In the genomic region with DNA sequence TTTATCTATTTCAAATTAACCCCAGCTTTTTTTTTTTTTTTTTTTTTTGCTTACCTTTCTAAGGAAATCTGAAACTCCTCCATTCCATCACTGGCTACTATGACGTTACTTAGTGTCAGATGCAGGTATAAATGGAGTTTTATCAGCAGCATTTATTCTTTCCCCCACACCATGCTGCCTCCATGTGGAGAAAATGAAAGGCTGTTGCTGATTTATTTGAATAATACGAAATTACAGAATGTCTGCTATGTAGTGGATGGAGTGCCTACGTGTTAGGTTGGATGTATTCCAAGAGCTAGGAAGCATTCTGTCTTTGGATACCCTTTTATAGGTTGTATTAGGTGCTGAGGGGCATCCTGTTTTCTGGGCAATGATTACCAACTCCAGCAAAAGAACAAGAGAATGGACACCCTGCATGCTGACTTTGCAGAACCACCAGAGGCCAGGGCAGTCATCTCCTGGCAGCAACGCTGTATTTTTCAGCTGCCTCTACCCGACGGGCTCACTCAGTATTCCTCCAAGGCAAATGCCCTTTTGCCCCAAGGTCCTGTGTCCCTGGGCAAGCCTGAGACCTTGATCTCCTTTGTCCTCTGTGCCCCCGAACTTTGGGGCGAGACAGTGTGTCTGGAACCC, we compare ENCODE assay signal across 10 cellular contexts.
A peak's percentile ranks its signal among the peaks of the same experiment; 100 is the strongest.
DNase-seq lines count a peak whose midpoint lies in the region; ATAC-seq and TF ChIP-seq lines count a peak whose summit lies in the region.
"Had no signal": no experiment of that assay in that cellular context is flagged by ENCODE, and none has a peak within 500 bp of the region (broad histone marks: within the 10 kb centered on the region; RNA-seq: fewer than 3 reads in every experiment).

No MANE protein-coding gene starts in this region.

- H3K79me2 ChIP-seq in GM23338 (replicated peaks; ENCODE audit: insufficient read depth): no peaks in the 10 kb centered on the region

- H3K4me3 ChIP-seq in GM23338: no peak overlapping the region

- H3K27me3 Mint-ChIP-seq in GM23338 (ENCODE audit: insufficient read depth, low read depth, poor library complexity): no peaks in the 10 kb centered on the region
- peaks cover 14% of the 10 kb centered on the region for H3K27me3 Mint-ChIP-seq in activated CD4-positive, alpha-beta T cell treated with anti-CD3 and anti-CD28 coated beads, Interleukin-2, amount 10 ng/mL, durations not matched to agents 24 days and 14 days

- no peaks in the 10 kb centered on the region for H3K36me3 ChIP-seq in GM23338 (ENCODE audit: insufficient read depth)

- H3K27ac ChIP-seq in 22Rv1 (no peak overlapping the region), GM23338 (ENCODE audit: low read depth) (no peak overlapping the region)

- no peaks in the 10 kb centered on the region for H3F3A ChIP-seq in GM23338 (replicated peaks; ENCODE audit: low read depth)

- peak; percentile 25; the same call in 1 of the 2 replicates for TF ChIP-seq CTCF in 22Rv1 (IDR thresholded peaks at IDR 0.05)
- TF ChIP-seq CTCF in GM23338 (conservative IDR thresholded peaks at IDR 0.05; ENCODE audit: low read depth in 2 of 2): peak; percentile 29 to 51

- peaks cover 13% of the 10 kb centered on the region for H3K9me2 ChIP-seq in GM23338 (ENCODE audit: insufficient read depth)

- H3K9me3 Mint-ChIP-seq in GM23338: no peaks in the 10 kb centered on the region; the same call in 2 of the 3 replicates
- no peaks in the 10 kb centered on the region for H3K9me3 Mint-ChIP-seq in activated CD4-positive, alpha-beta T cell treated with anti-CD3 and anti-CD28 coated beads, Interleukin-2, amount 10 ng/mL, durations not matched to agents 24 days and 14 days

- intact Hi-C loops in activated CD4-positive, alpha-beta T cell treated with anti-CD3 and anti-CD28 coated beads, Interleukin-2, amount 10 ng/mL, durations not matched to agents 24 days and 14 days (cut with micrococcal nuclease): no loop called here

- DNase-seq in GM23338 (ENCODE audit: low spot score): no peak
- DNase-seq in amniotic epithelial cell (ENCODE audit: low read depth): peak; percentile 50
- peak; percentile 48 for DNase-seq in kidney tubule cell (ENCODE audit: low spot score)
- DNase-seq in retina: no peak
- no peak for DNase-seq in activated CD4-positive, alpha-beta T cell treated with anti-CD3 and anti-CD28 coated beads, Interleukin-2, amount 10 ng/mL, durations not matched to agents 24 days and 14 days
- no peak for DNase-seq in activated CD8-positive, alpha-beta memory T cell treated with anti-CD3 and anti-CD28 coated beads, Interleukin-2, amount 50 U/mL, for 48 hours
- no peak for DNase-seq in NCI-H2171 (lab: John Stamatoyannopoulos, UW)
- DNase-seq: activated naive CD4-positive, alpha-beta T cell; stimulated activated CD4-positive, alpha-beta T cell treated with anti-CD3 and anti-CD28 coated beads, Interleukin-2, amount 100 ng/mL, for 24 hours had no signal

- H3K27ac Mint-ChIP-seq in GM23338: no peak overlapping the region
- H3K27ac Mint-ChIP-seq in activated CD4-positive, alpha-beta T cell treated with anti-CD3 and anti-CD28 coated beads, Interleukin-2, amount 10 ng/mL, durations not matched to agents 24 days and 14 days: no peak overlapping the region

- no peaks in the 10 kb centered on the region for H3K36me3 Mint-ChIP-seq in GM23338 (ENCODE audit: low read depth)
- no peaks in the 10 kb centered on the region for H3K36me3 Mint-ChIP-seq in activated CD4-positive, alpha-beta T cell treated with anti-CD3 and anti-CD28 coated beads, Interleukin-2, amount 10 ng/mL, durations not matched to agents 24 days and 14 days (ENCODE audit: low read depth)

- peaks cover 8% of the 10 kb centered on the region for H3K4me1 Mint-ChIP-seq in GM23338
- no peaks in the 10 kb centered on the region for H3K4me1 Mint-ChIP-seq in activated CD4-positive, alpha-beta T cell treated with anti-CD3 and anti-CD28 coated beads, Interleukin-2, amount 10 ng/mL, durations not matched to agents 24 days and 14 days

- 0 out of 2 replicates have a peak, but pooled peaks cover 4% of the 10 kb centered on the region for H3K4me1 ChIP-seq in GM23338 (ENCODE audit: insufficient read depth)

- H2AFZ ChIP-seq in GM23338: no peak overlapping the region

- H3K27me3 ChIP-seq in GM23338 (ENCODE audit: insufficient read depth): no peaks in the 10 kb centered on the region

- H4K20me1 ChIP-seq in GM23338 (replicated peaks; ENCODE audit: insufficient read depth): no peaks in the 10 kb centered on the region

- H3K4me3 Mint-ChIP-seq in GM23338: no peak overlapping the region
- H3K4me3 Mint-ChIP-seq in activated CD4-positive, alpha-beta T cell treated with anti-CD3 and anti-CD28 coated beads, Interleukin-2, amount 10 ng/mL, durations not matched to agents 24 days and 14 days: no peak overlapping the region

- ATAC-seq in GM23338: no peak

- H3K4me2 ChIP-seq in GM23338: no peak overlapping the region

TF ChIP-seq in GM23338, 12 proteins besides CTCF, POLR2A, EP300 and RAD21:
- TF ChIP-seq EZH2phosphoT487 (IDR thresholded peaks at IDR 0.05; ENCODE audit: unreplicated experiment): no peak
- TF ChIP-seq JUNB (IDR thresholded peaks at IDR 0.05; ENCODE audit: unreplicated experiment): no peak
- TF ChIP-seq EZH2 (IDR thresholded peaks at IDR 0.05; ENCODE audit: low read depth, unreplicated experiment): no peak
- TF ChIP-seq ZNF331 (CRISPR knock-in tag; IDR thresholded peaks at IDR 0.05; ENCODE audit: low read depth): no peak
- TF ChIP-seq STAT1 (IDR thresholded peaks at IDR 0.05; ENCODE audit: unreplicated experiment): no peak
- TF ChIP-seq ZNF114 (CRISPR knock-in tag; IDR thresholded peaks at IDR 0.05): no peak

Comparison
In these comparisons a context has a peak if more than half of its experiments do, and no peak if none do; other contexts are left out.
1. DNase-seq: peak in amniotic epithelial cell (single experiment) and kidney tubule cell (single experiment); none in GM23338 (single experiment), retina (single experiment), activated CD4-positive, alpha-beta T cell treated with anti-CD3 and anti-CD28 coated beads, Interleukin-2, amount 10 ng/mL, durations not matched to agents 24 days and 14 days (single experiment), activated CD8-positive, alpha-beta memory T cell treated with anti-CD3 and anti-CD28 coated beads, Interleukin-2, amount 50 U/mL, for 48 hours (single experiment) and NCI-H2171 (single experiment).